In the genomic region with DNA sequence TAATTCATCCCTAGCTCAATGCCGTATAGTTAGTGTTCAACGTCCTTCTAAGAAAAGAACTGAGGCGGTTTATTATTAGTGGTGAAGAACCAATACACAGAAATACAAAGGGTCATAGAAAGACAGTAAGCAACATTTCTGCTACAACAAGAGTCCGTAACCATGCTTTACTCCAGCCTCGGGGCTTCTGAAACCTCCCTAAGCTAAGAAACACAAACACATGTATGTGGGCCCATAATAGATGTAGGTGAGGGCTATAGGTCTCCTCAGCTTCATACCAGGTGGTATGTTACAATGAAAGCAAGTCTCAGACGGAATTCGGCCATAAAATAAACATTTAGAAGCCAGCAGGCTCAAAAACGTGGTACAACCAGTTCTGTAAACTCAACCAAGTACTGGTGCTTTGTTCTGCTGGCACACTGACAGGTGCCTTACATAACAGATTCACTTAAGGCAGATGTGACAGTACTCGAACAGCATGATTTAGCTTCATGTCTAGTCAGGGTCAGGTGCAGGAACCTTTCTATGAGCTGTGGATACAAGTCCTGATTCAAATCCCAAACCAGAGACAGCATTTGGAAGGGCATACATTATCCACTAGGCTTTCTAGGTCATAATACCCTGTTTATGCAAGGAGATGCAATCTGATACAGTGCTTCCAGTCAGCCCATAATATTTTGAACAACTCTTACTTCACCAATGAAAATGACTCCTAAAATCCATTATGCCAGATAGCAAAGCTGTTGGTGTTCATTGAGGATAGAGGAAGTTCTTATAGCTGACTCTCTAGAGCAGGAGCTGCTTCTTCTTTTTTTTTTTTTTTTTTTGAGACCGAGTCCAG, we compare ENCODE assay signal across 9 cellular contexts.
DNase-seq lines count a peak whose midpoint lies in the region; ATAC-seq and TF ChIP-seq lines count a peak whose summit lies in the region.
"Had no signal": no experiment of that assay in that cellular context is flagged by ENCODE, and none has a peak within 500 bp of the region (broad histone marks: within the 10 kb centered on the region; RNA-seq: fewer than 3 reads in every experiment).

No MANE protein-coding gene starts in this region.

- H3K36me3 Mint-ChIP-seq in activated T-helper 2 cell treated with anti-CD3 and anti-CD28 coated beads, Interferon-gamma antibody, Interleukin-2, Interleukin-4, amounts not matched to agents 10 μg/mL and 5 μg/mL and 100 μg/mL, durations not matched to agents 14 hours and 24 hours and 36 hours (ENCODE audit: low read depth) = peaks cover 3% of the 10 kb centered on the region

- peak; percentile 15 for DNase-seq in NOMO-1 treated with dmso at 0.1 percent for 144 hours (lab: John Stamatoyannopoulos, UW; ENCODE audit: unreplicated experiment)
- no peak for DNase-seq in esophagus squamous epithelium (lab: John Stamatoyannopoulos, UW)
- peak; percentile 42 for DNase-seq in renal cortical epithelial cell (ENCODE audit: low read depth)
- no peak for DNase-seq in G401 (ENCODE audit: low spot score)
- DNase-seq in activated T-helper 2 cell treated with anti-CD3 and anti-CD28 coated beads, Interferon-gamma antibody, Interleukin-2, Interleukin-4, amounts not matched to agents 10 μg/mL and 5 μg/mL and 100 μg/mL, durations not matched to agents 14 hours and 24 hours and 36 hours (ENCODE audit: low spot score) = no peak
- no peak for DNase-seq in activated CD8-positive, alpha-beta memory T cell treated with anti-CD3 and anti-CD28 coated beads, Interleukin-2, amount 50 U/mL, for 48 hours

- intact Hi-C loops in esophagus squamous epithelium (cut with DNase I) = no loop called here
- intact Hi-C loops in activated T-helper 2 cell treated with anti-CD3 and anti-CD28 coated beads, Interferon-gamma antibody, Interleukin-2, Interleukin-4, amounts not matched to agents 10 μg/mL and 5 μg/mL and 100 μg/mL, durations not matched to agents 14 hours and 24 hours and 36 hours (cut with micrococcal nuclease) = no loop called here

- no peak overlapping the region for H3K4me3 Mint-ChIP-seq in activated T-helper 2 cell treated with anti-CD3 and anti-CD28 coated beads, Interferon-gamma antibody, Interleukin-2, Interleukin-4, amounts not matched to agents 10 μg/mL and 5 μg/mL and 100 μg/mL, durations not matched to agents 14 hours and 24 hours and 36 hours (ENCODE audit: low read depth)

- H3K27ac Mint-ChIP-seq in activated T-helper 2 cell treated with anti-CD3 and anti-CD28 coated beads, Interferon-gamma antibody, Interleukin-2, Interleukin-4, amounts not matched to agents 10 μg/mL and 5 μg/mL and 100 μg/mL, durations not matched to agents 14 hours and 24 hours and 36 hours = no peak overlapping the region

- in situ Hi-C loops in G401 (cut with HindIII; ENCODE audit: low sequenced_read_pairs) = no loop called here

- no peaks in the 10 kb centered on the region for H3K27me3 Mint-ChIP-seq in activated T-helper 2 cell treated with anti-CD3 and anti-CD28 coated beads, Interferon-gamma antibody, Interleukin-2, Interleukin-4, amounts not matched to agents 10 μg/mL and 5 μg/mL and 100 μg/mL, durations not matched to agents 14 hours and 24 hours and 36 hours (ENCODE audit: low read depth)

- peaks cover 17 to 60% (median 29%) of the 10 kb centered on the region in 3 donors for H3K4me1 ChIP-seq in esophagus squamous epithelium

- H3K4me1 Mint-ChIP-seq in activated T-helper 2 cell treated with anti-CD3 and anti-CD28 coated beads, Interferon-gamma antibody, Interleukin-2, Interleukin-4, amounts not matched to agents 10 μg/mL and 5 μg/mL and 100 μg/mL, durations not matched to agents 14 hours and 24 hours and 36 hours (ENCODE audit: low read depth) = peaks cover 41% of the 10 kb centered on the region

- ATAC-seq in GM18505 (IDR thresholded peaks at IDR 0.05; ENCODE audit: unreplicated experiment) (no peak), GM21360 (IDR thresholded peaks at IDR 0.05; ENCODE audit: unreplicated experiment) (no peak)
- ATAC-seq: activated CD4-positive, CD25-positive, alpha-beta regulatory T cell treated with anti-CD3 and anti-CD28 coated beads, Interleukin-2, amount 50 U/mL, for 24 hours had no signal

- no peak for TF ChIP-seq CTCF in esophagus squamous epithelium (IDR thresholded peaks at IDR 0.05)

- H3K4me3 ChIP-seq in esophagus squamous epithelium = peak overlapping the region in 3 of 4 donors; percentile 4 to 11 (median 7)

- TF ChIP-seq POLR2A in GM18505 (IDR thresholded peaks at IDR 0.05; ENCODE audit: borderline replicate concordance, extremely low read depth, insufficient read depth, insufficient read length) (peak; percentile 31), esophagus squamous epithelium (IDR thresholded peaks at IDR 0.05) (no peak)

- 27 to 35% methylated on average over 10 of the region's 10 CpGs for WGBS in esophagus squamous epithelium, 2 donors

- peaks cover 8% of the 10 kb centered on the region for H3K9me3 Mint-ChIP-seq in activated T-helper 2 cell treated with anti-CD3 and anti-CD28 coated beads, Interferon-gamma antibody, Interleukin-2, Interleukin-4, amounts not matched to agents 10 μg/mL and 5 μg/mL and 100 μg/mL, durations not matched to agents 14 hours and 24 hours and 36 hours

- no peaks in the 10 kb centered on the region for H3K36me3 ChIP-seq in esophagus squamous epithelium

- H3K27me3 ChIP-seq in esophagus squamous epithelium = no peaks in the 10 kb centered on the region

- H3K9me3 ChIP-seq in esophagus squamous epithelium = no peaks in the 10 kb centered on the region

- peak overlapping the region; percentile 74 to 89 (median 84) for H3K27ac ChIP-seq in esophagus squamous epithelium

Comparison
In these comparisons a context has a peak if more than half of its experiments do, and no peak if none do; other contexts are left out.
1. DNase-seq: peak in NOMO-1 treated with dmso at 0.1 percent for 144 hours (single experiment) and renal cortical epithelial cell (single experiment); none in esophagus squamous epithelium (single experiment), G401 (single experiment), activated T-helper 2 cell treated with anti-CD3 and anti-CD28 coated beads, Interferon-gamma antibody, Interleukin-2, Interleukin-4, amounts not matched to agents 10 μg/mL and 5 μg/mL and 100 μg/mL, durations not matched to agents 14 hours and 24 hours and 36 hours (single experiment) and activated CD8-positive, alpha-beta memory T cell treated with anti-CD3 and anti-CD28 coated beads, Interleukin-2, amount 50 U/mL, for 48 hours (single experiment).